Comparison of ENCODE assay signal across 17 cellular contexts in the genomic region with DNA sequence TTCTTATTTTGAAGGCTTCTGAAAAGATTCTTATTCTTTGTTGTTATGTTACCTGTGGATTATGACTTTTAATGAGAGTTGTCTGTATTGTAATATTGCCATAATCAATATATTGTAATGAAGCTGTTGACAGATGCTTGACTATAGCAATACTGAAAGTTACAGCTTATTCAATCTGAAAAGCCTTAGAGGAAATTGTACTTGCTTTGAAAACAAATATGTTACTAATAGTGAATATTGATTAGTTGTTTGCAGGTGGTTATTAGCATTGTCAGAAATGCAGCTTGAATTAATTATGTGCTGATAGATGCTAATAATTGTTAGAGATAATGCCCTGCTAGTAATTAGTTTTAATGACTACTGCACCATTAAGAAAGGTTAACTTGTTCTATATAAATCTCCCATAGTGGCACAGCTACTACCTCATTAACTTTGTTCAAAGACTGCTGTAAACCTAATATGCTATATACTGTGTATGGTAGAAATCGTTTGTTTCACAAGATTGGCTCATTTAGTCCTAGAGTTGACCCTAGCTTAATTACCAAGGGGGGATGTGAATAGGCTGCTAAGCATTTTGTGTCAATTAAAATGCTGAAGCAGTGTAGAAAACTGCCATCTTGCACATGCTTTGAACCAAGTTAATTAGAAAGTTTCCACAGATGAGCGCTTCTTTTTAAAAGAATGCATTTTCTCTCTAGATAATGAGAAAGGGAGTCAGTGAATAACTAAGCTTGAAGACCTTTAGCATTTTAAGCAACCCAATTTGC.
"Had no signal": no experiment of that assay in that cellular context is flagged by ENCODE, and none has a peak within 500 bp of the region (broad histone marks: within the 10 kb centered on the region; RNA-seq: fewer than 3 reads in every experiment).

No MANE protein-coding gene starts in this region.

- DNase-seq: activated CD4-positive, alpha-beta T cell treated with anti-CD3 and anti-CD28 coated beads, Interleukin-2, amount 50 U/mL, for 4 hours; activated naive CD4-positive, alpha-beta T cell; activated T-cell treated with anti-CD3 and anti-CD28 coated beads for 4 hours; aorta; dorsolateral prefrontal cortex; erythroblast; gastrocnemius medialis; heart left ventricle; naive B cell; nucleus accumbens; posterior cingulate gyrus; stimulated activated CD4-positive, alpha-beta T cell treated with anti-CD3 and anti-CD28 coated beads, Interleukin-2, amount 100 ng/mL, for 48 hours; stimulated activated naive B cell treated with anti-CD40 and anti-IgM and Interleukin-4, amounts not matched to agents 10 μg/mL and 1 μg/mL and 100 μg/mL, for 72 hours; uterus had no signal

- ATAC-seq: activated CD4-positive, CD25-positive, alpha-beta regulatory T cell treated with anti-CD3 and anti-CD28 coated beads, Interleukin-2, amount 50 U/mL, for 24 hours; gastrocnemius medialis; heart left ventricle; left lobe of liver; stimulated activated naive B cell treated with anti-CD40 and anti-IgM and Interleukin-4, amounts not matched to agents 10 μg/mL and 1 μg/mL and 100 μg/mL, for 72 hours had no signal

- H3K27me3 ChIP-seq: dorsolateral prefrontal cortex, gastrocnemius medialis, heart left ventricle, tibial nerve, uterus had no signal

- H3K9me3 ChIP-seq: gastrocnemius medialis, uterus had no signal

- H3K27ac ChIP-seq: gastrocnemius medialis, heart left ventricle, tibial nerve, uterus had no signal

- H3K4me1 ChIP-seq: gastrocnemius medialis, heart left ventricle had no signal

- H3K36me3 ChIP-seq: uterus had no signal

- H3K4me3 ChIP-seq: dorsolateral prefrontal cortex, gastrocnemius medialis, heart left ventricle, tibial nerve, uterus had no signal
